8 cellular contexts compared by ENCODE assay signal in the genomic region with DNA sequence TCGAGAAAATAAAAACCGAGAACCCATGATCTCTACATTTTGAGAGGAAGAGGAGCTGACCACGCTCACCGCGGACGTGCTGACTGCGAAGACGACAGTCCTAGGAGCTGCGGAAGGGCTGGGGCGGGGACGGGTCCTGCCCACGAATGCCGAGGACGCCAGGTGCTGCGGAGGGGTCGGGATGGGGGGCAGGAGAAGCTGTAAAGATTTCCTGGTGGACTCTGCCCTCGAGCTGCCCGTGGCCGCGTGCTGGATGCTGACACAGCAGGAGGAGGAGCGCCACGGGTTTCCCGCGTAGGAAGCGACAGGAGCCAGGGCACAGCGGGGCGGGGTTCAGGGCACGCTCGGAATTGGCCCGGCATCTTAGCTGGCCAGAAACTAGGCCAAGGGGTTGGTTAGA. TPM values are rescaled to one million over a fixed set of nuclear protein-coding genes. Genes with fewer than 3 reads are reported as not detected.
DNase-seq lines count a peak whose midpoint lies in the region; ATAC-seq and TF ChIP-seq lines count a peak whose summit lies in the region.

No MANE protein-coding gene starts in this region.

- peak; percentile 18 for ATAC-seq in HG03139 (IDR thresholded peaks at IDR 0.05; ENCODE audit: unreplicated experiment)
- ATAC-seq in activated T-helper 17 cell treated with anti-CD3 and anti-CD28 coated beads, Interleukin-2, amount 50 U/mL, for 72 hours (replicated peaks), result peak; percentile 26
- ATAC-seq in left cardiac atrium, result peak in 1 of 2 donors; percentile 5
- ATAC-seq in stimulated activated memory B cell treated with anti-CD40 and anti-IgM and Interleukin-4, amounts not matched to agents 10 μg/mL and 1 μg/mL and 100 μg/mL, for 72 hours, result no peak

- DNase-seq in left cardiac atrium (peak; percentile 34), kidney glomerular epithelial cell (lab: John Stamatoyannopoulos, UW) (no peak), mesothelial cell of epicardium (ENCODE audit: low spot score in 2 of 2, unreplicated experiment in 2 of 2) (no peak), DMS 273 (lab: John Stamatoyannopoulos, UW; ENCODE audit: unreplicated experiment) (no peak), GM19240 (ENCODE audit: insufficient read length, low spot score) (no peak)

- no peak for TF ChIP-seq CTCF in mesothelial cell of epicardium (IDR thresholded peaks at IDR 0.05; ENCODE audit: unreplicated experiment)

- peaks cover 16% of the 10 kb centered on the region for H3K4me1 Mint-ChIP-seq in activated T-helper 17 cell treated with anti-CD3 and anti-CD28 coated beads, Interleukin-2, amount 50 U/mL, for 72 hours
- peaks cover 35% of the 10 kb centered on the region for H3K4me1 Mint-ChIP-seq in stimulated activated memory B cell treated with anti-CD40 and anti-IgM and Interleukin-4, amounts not matched to agents 10 μg/mL and 1 μg/mL and 100 μg/mL, for 72 hours
- H3K4me1 Mint-ChIP-seq in mesothelial cell of epicardium, result no peaks in the 10 kb centered on the region

- H3K36me3 Mint-ChIP-seq in activated T-helper 17 cell treated with anti-CD3 and anti-CD28 coated beads, Interleukin-2, amount 50 U/mL, for 72 hours (ENCODE audit: low read depth), result no peaks in the 10 kb centered on the region
- H3K36me3 Mint-ChIP-seq in stimulated activated memory B cell treated with anti-CD40 and anti-IgM and Interleukin-4, amounts not matched to agents 10 μg/mL and 1 μg/mL and 100 μg/mL, for 72 hours, result peaks cover 27% of the 10 kb centered on the region
- peaks cover 47% of the 10 kb centered on the region for H3K36me3 Mint-ChIP-seq in mesothelial cell of epicardium

- H3K9me3 Mint-ChIP-seq in activated T-helper 17 cell treated with anti-CD3 and anti-CD28 coated beads, Interleukin-2, amount 50 U/mL, for 72 hours, result peaks cover 9% of the 10 kb centered on the region
- peaks cover 16% of the 10 kb centered on the region for H3K9me3 Mint-ChIP-seq in stimulated activated memory B cell treated with anti-CD40 and anti-IgM and Interleukin-4, amounts not matched to agents 10 μg/mL and 1 μg/mL and 100 μg/mL, for 72 hours
- H3K9me3 Mint-ChIP-seq in mesothelial cell of epicardium, result peaks cover 30% of the 10 kb centered on the region

- intact Hi-C loops in left cardiac atrium (cut with DNase I), result no loop called here

- H3K27me3 Mint-ChIP-seq in activated T-helper 17 cell treated with anti-CD3 and anti-CD28 coated beads, Interleukin-2, amount 50 U/mL, for 72 hours, result no peaks in the 10 kb centered on the region
- no peaks in the 10 kb centered on the region for H3K27me3 Mint-ChIP-seq in stimulated activated memory B cell treated with anti-CD40 and anti-IgM and Interleukin-4, amounts not matched to agents 10 μg/mL and 1 μg/mL and 100 μg/mL, for 72 hours
- no peaks in the 10 kb centered on the region for H3K27me3 Mint-ChIP-seq in mesothelial cell of epicardium (ENCODE audit: low read depth)

- H3K4me3 Mint-ChIP-seq in activated T-helper 17 cell treated with anti-CD3 and anti-CD28 coated beads, Interleukin-2, amount 50 U/mL, for 72 hours, result peak overlapping the region; percentile 85
- peak overlapping the region; percentile 94 for H3K4me3 Mint-ChIP-seq in stimulated activated memory B cell treated with anti-CD40 and anti-IgM and Interleukin-4, amounts not matched to agents 10 μg/mL and 1 μg/mL and 100 μg/mL, for 72 hours
- no peak overlapping the region for H3K4me3 Mint-ChIP-seq in mesothelial cell of epicardium

- peak overlapping the region; percentile 42 for H3K27ac Mint-ChIP-seq in activated T-helper 17 cell treated with anti-CD3 and anti-CD28 coated beads, Interleukin-2, amount 50 U/mL, for 72 hours
- peak overlapping the region; percentile 98 for H3K27ac Mint-ChIP-seq in stimulated activated memory B cell treated with anti-CD40 and anti-IgM and Interleukin-4, amounts not matched to agents 10 μg/mL and 1 μg/mL and 100 μg/mL, for 72 hours
- no peak overlapping the region for H3K27ac Mint-ChIP-seq in mesothelial cell of epicardium

RNA-seq across cellular contexts. Expression of a gene that starts 22.2 kb away (rescaled TPM):
- 10 to 100 TPM; 12.8 to 25.8 TPM for total RNA-seq in activated T-helper 17 cell treated with anti-CD3 and anti-CD28 coated beads, Interleukin-2, amount 50 U/mL, for 72 hours
- total RNA-seq in left cardiac atrium, result 10 to 100 TPM; 13.3 to 19.1 TPM
- 23.8 to 29.3 TPM (median 27.1 TPM) in 3 replicates for total RNA-seq in mesothelial cell of epicardium

RNA-seq across cellular contexts. Expression of a gene that starts 27.0 kb away (rescaled TPM):
- total RNA-seq in activated T-helper 17 cell treated with anti-CD3 and anti-CD28 coated beads, Interleukin-2, amount 50 U/mL, for 72 hours, result 10 to 100 TPM in 1 of 2 donors, 1 to 10 TPM in 1; 9.7 to 25.0 TPM
- total RNA-seq in left cardiac atrium (10 to 100 TPM; 16.1 to 17.9 TPM), mesothelial cell of epicardium (40.8 to 44.2 TPM (median 43.3 TPM) in 3 replicates)
